ENCODE assay signal across 24 cellular contexts in genomic region chr11:24900960-24901549, GRCh38.
DNase-seq lines count a peak whose midpoint lies in the region; ATAC-seq and TF ChIP-seq lines count a peak whose summit lies in the region.
"Had no signal": no experiment of that assay in that cellular context is flagged by ENCODE, and none has a peak within 500 bp of the region (broad histone marks: within the 10 kb centered on the region; RNA-seq: fewer than 3 reads in every experiment).

No MANE protein-coding gene starts in this region.

- H3K27ac Mint-ChIP-seq in activated CD4-positive, alpha-beta T cell treated with anti-CD3 and anti-CD28 coated beads, Interleukin-2, amount 10 ng/mL, durations not matched to agents 24 days and 14 days = no peak overlapping the region
- H3K27ac Mint-ChIP-seq: activated naive CD8-positive, alpha-beta T cell treated with anti-CD3 and anti-CD28 coated beads, Interleukin-2, amount 10 ng/mL, durations not matched to agents 7 days and 5 days; stimulated activated effector memory CD8-positive, alpha-beta T cell treated with anti-CD3 and anti-CD28 coated beads, Interleukin-12 subunit alpha, Interleukin-12 subunit beta, amount 100 ng/mL, for 72 hours had no signal

- ATAC-seq in GM19372 (IDR thresholded peaks at IDR 0.05; ENCODE audit: low read depth, unreplicated experiment) = peak; percentile 18
- ATAC-seq in HG03103 (IDR thresholded peaks at IDR 0.05; ENCODE audit: low read depth, unreplicated experiment) = peak; percentile 15
- ATAC-seq in left lung = no peak
- ATAC-seq: activated T-cell treated with anti-CD3 and anti-CD28 coated beads, Interleukin-2, amount 50 U/mL, for 4 hours; gastroesophageal sphincter; stimulated activated effector memory CD8-positive, alpha-beta T cell treated with anti-CD3 and anti-CD28 coated beads, Interleukin-12 subunit alpha, Interleukin-12 subunit beta, amount 100 ng/mL, for 72 hours had no signal

- H4K20me1 ChIP-seq in OCI-LY3 (ENCODE audit: insufficient read depth, low read length) = no peaks in the 10 kb centered on the region
- H4K20me1 ChIP-seq in smooth muscle cell (ENCODE audit: low read depth) = no peaks in the 10 kb centered on the region

- H3K27me3 Mint-ChIP-seq in activated CD4-positive, alpha-beta T cell treated with anti-CD3 and anti-CD28 coated beads, Interleukin-2, amount 10 ng/mL, durations not matched to agents 24 days and 14 days = no peaks in the 10 kb centered on the region
- H3K27me3 Mint-ChIP-seq: activated naive CD8-positive, alpha-beta T cell treated with anti-CD3 and anti-CD28 coated beads, Interleukin-2, amount 10 ng/mL, durations not matched to agents 7 days and 5 days had no signal

- H3K4me2 ChIP-seq in OCI-LY3 (ENCODE audit: low read length) (peak overlapping the region; percentile 42), smooth muscle cell (no peak overlapping the region)

- H3K4me3 ChIP-seq in OCI-LY3 (ENCODE audit: low read length) (peak overlapping the region; percentile 32), smooth muscle cell (no peak overlapping the region), brain microvascular endothelial cell (ENCODE audit: low read depth, low read length) (no peak overlapping the region), left lung (no peak overlapping the region)
- H3K4me3 ChIP-seq: coronary artery, gastroesophageal sphincter, ovary had no signal

- H3K36me3 Mint-ChIP-seq in activated CD4-positive, alpha-beta T cell treated with anti-CD3 and anti-CD28 coated beads, Interleukin-2, amount 10 ng/mL, durations not matched to agents 24 days and 14 days (ENCODE audit: low read depth) = no peaks in the 10 kb centered on the region
- H3K36me3 Mint-ChIP-seq: activated naive CD8-positive, alpha-beta T cell treated with anti-CD3 and anti-CD28 coated beads, Interleukin-2, amount 10 ng/mL, durations not matched to agents 7 days and 5 days; stimulated activated effector memory CD8-positive, alpha-beta T cell treated with anti-CD3 and anti-CD28 coated beads, Interleukin-12 subunit alpha, Interleukin-12 subunit beta, amount 100 ng/mL, for 72 hours had no signal

- no peaks in the 10 kb centered on the region for H3K79me2 ChIP-seq in OCI-LY3 (ENCODE audit: low read length)
- no peaks in the 10 kb centered on the region for H3K79me2 ChIP-seq in smooth muscle cell (ENCODE audit: low read depth)

- H3K27ac ChIP-seq in OCI-LY3 (ENCODE audit: low read length) = no peak overlapping the region
- H3K27ac ChIP-seq in smooth muscle cell (ENCODE audit: low read depth) = no peak overlapping the region
- no peak overlapping the region for H3K27ac ChIP-seq in brain microvascular endothelial cell
- H3K27ac ChIP-seq in left lung = no peak overlapping the region
- H3K27ac ChIP-seq: coronary artery, gastroesophageal sphincter, ovary, RWPE1, transverse colon had no signal

- H3K36me3 ChIP-seq in OCI-LY3 (replicated peaks; ENCODE audit: low read depth, low read length) (no peaks in the 10 kb centered on the region), smooth muscle cell (ENCODE audit: low read depth) (no peaks in the 10 kb centered on the region), brain microvascular endothelial cell (replicated peaks) (no peaks in the 10 kb centered on the region), left lung (no peaks in the 10 kb centered on the region)
- H3K36me3 ChIP-seq: gastroesophageal sphincter, ovary, transverse colon had no signal

- no peaks in the 10 kb centered on the region for H3K27me3 ChIP-seq in OCI-LY3 (ENCODE audit: low read depth, low read length)
- no peaks in the 10 kb centered on the region for H3K27me3 ChIP-seq in smooth muscle cell (ENCODE audit: low read depth)
- H3K27me3 ChIP-seq in brain microvascular endothelial cell (replicated peaks) = no peaks in the 10 kb centered on the region
- no peaks in the 10 kb centered on the region for H3K27me3 ChIP-seq in left lung
- H3K27me3 ChIP-seq: gastroesophageal sphincter, ovary, transverse colon had no signal

- H3K9me3 ChIP-seq in OCI-LY3 (ENCODE audit: insufficient read depth, low read length) (no peaks in the 10 kb centered on the region), smooth muscle cell (replicated peaks; ENCODE audit: low read depth) (no peaks in the 10 kb centered on the region), left lung (peaks cover 0 to 12% of the 10 kb centered on the region in 2 donors)
- H3K9me3 ChIP-seq: Caco-2, gastroesophageal sphincter, ovary, transverse colon had no signal

- H3K4me1 Mint-ChIP-seq in activated CD4-positive, alpha-beta T cell treated with anti-CD3 and anti-CD28 coated beads, Interleukin-2, amount 10 ng/mL, durations not matched to agents 24 days and 14 days = no peaks in the 10 kb centered on the region
- H3K4me1 Mint-ChIP-seq: activated naive CD8-positive, alpha-beta T cell treated with anti-CD3 and anti-CD28 coated beads, Interleukin-2, amount 10 ng/mL, durations not matched to agents 7 days and 5 days; stimulated activated effector memory CD8-positive, alpha-beta T cell treated with anti-CD3 and anti-CD28 coated beads, Interleukin-12 subunit alpha, Interleukin-12 subunit beta, amount 100 ng/mL, for 72 hours had no signal

- H3K9me3 Mint-ChIP-seq in activated CD4-positive, alpha-beta T cell treated with anti-CD3 and anti-CD28 coated beads, Interleukin-2, amount 10 ng/mL, durations not matched to agents 24 days and 14 days = no peaks in the 10 kb centered on the region
- H3K9me3 Mint-ChIP-seq: activated naive CD8-positive, alpha-beta T cell treated with anti-CD3 and anti-CD28 coated beads, Interleukin-2, amount 10 ng/mL, durations not matched to agents 7 days and 5 days; activated T-cell treated with anti-CD3 and anti-CD28 coated beads, Interleukin-2, amount 50 U/mL, for 4 hours had no signal

- in situ Hi-C loops in brain microvascular endothelial cell (cut with HindIII; ENCODE audit: low pct_ligation_motif_present, low sequenced_read_pairs) = no loop called here

- intact Hi-C loops in left lung (cut with DNase I) = no loop called here
- intact Hi-C loops in activated CD4-positive, alpha-beta T cell treated with anti-CD3 and anti-CD28 coated beads, Interleukin-2, amount 10 ng/mL, durations not matched to agents 24 days and 14 days (cut with micrococcal nuclease) = no loop called here

- 70% methylated on average over 1 of the region's 1 CpG for WGBS in smooth muscle cell (ENCODE audit: low lambda C conversion rate)

- no peaks in the 10 kb centered on the region for H3F3A ChIP-seq in smooth muscle cell (ENCODE audit: low read depth)

- DNase-seq in smooth muscle cell (lab: John Stamatoyannopoulos, UW; ENCODE audit: unreplicated experiment) = no peak
- DNase-seq in brain microvascular endothelial cell = no peak
- no peak for DNase-seq in left lung
- DNase-seq in activated CD4-positive, alpha-beta T cell treated with anti-CD3 and anti-CD28 coated beads, Interleukin-2, amount 10 ng/mL, durations not matched to agents 24 days and 14 days = no peak
- DNase-seq: activated CD4-positive, CD25-positive, alpha-beta regulatory T cell; activated gamma-delta T cell; activated naive CD8-positive, alpha-beta T cell treated with anti-CD3 and anti-CD28 coated beads, Interleukin-2, amount 10 ng/mL, durations not matched to agents 7 days and 5 days; activated T-cell treated with anti-CD3 and anti-CD28 coated beads, Interleukin-2, amount 50 U/mL, for 4 hours; C1 segment of cervical spinal cord; Caco-2; caudate nucleus; effector CD8-positive, alpha-beta T cell; HCEC 1CT; hippocampal formation; NCI-H146; ovary; transverse colon had no signal

- TF ChIP-seq CTCF in OCI-LY3 (IDR thresholded peaks at IDR 0.05; ENCODE audit: low read depth, low read length) = no peak
- TF ChIP-seq CTCF in smooth muscle cell (IDR thresholded peaks at IDR 0.05; ENCODE audit: borderline replicate concordance, insufficient read depth, poor library complexity, severe bottlenecking) = no peak
- TF ChIP-seq CTCF in brain microvascular endothelial cell (IDR thresholded peaks at IDR 0.05; ENCODE audit: low read depth, low read length, missing control alignments) = no peak
- no peak for TF ChIP-seq CTCF in left lung (IDR thresholded peaks at IDR 0.05)

- H3K9ac ChIP-seq in OCI-LY3 (ENCODE audit: low read length) = no peak overlapping the region
- H3K9ac ChIP-seq in smooth muscle cell (ENCODE audit: low read depth) = no peak overlapping the region

- no peak overlapping the region for H3K4me3 Mint-ChIP-seq in activated CD4-positive, alpha-beta T cell treated with anti-CD3 and anti-CD28 coated beads, Interleukin-2, amount 10 ng/mL, durations not matched to agents 24 days and 14 days
- H3K4me3 Mint-ChIP-seq: activated T-cell treated with anti-CD3 and anti-CD28 coated beads, Interleukin-2, amount 50 U/mL, for 4 hours; stimulated activated effector memory CD8-positive, alpha-beta T cell treated with anti-CD3 and anti-CD28 coated beads, Interleukin-12 subunit alpha, Interleukin-12 subunit beta, amount 100 ng/mL, for 72 hours had no signal

- H3K4me1 ChIP-seq in OCI-LY3 (ENCODE audit: low read length) = 0 out of 2 replicates have a peak, but pooled peaks cover 2% of the 10 kb centered on the region
- H3K4me1 ChIP-seq in smooth muscle cell (ENCODE audit: low read depth) = no peaks in the 10 kb centered on the region
- no peaks in the 10 kb centered on the region for H3K4me1 ChIP-seq in left lung
- H3K4me1 ChIP-seq: Caco-2, gastroesophageal sphincter had no signal

- H2AFZ ChIP-seq in OCI-LY3 (ENCODE audit: low read depth, low read length) = peak overlapping the region; percentile 47
- H2AFZ ChIP-seq in smooth muscle cell (ENCODE audit: low read depth) = peak overlapping the region; percentile 30
